ENCODE assay signal across 7 cellular contexts in genomic region chr6:163818719-163819118, GRCh38.
"Had no signal": no experiment of that assay in that cellular context is flagged by ENCODE, and none has a peak within 500 bp of the region (broad histone marks: within the 10 kb centered on the region; RNA-seq: fewer than 3 reads in every experiment).

No MANE protein-coding gene starts in this region.

- H3K36me3 Mint-ChIP-seq: IgD-negative memory B cell had no signal

- FAIRE-seq: HepG2, HTR-8/SVneo had no signal

- ATAC-seq: HepG2 had no signal

- H3K27ac ChIP-seq: HL-60 had no signal

- H3K4me3 Mint-ChIP-seq: IgD-negative memory B cell had no signal

- H3K27ac Mint-ChIP-seq: IgD-negative memory B cell had no signal

- DNase-seq: IMR-90, KBM-7, KG1 had no signal
